8 cellular contexts compared by ENCODE assay signal in the genomic region with DNA sequence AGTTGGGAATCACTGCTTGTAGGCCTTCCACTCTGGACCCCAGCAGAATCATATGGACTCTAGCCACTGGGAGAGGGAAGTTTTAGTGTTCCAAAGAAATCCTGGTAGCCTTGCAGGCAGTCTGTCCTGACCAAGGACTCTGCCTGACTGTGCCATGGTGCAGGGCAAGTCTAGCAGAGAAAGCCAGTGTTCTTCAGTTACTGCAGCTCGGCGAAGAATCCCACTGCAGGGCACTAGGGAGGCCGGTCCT. TPM values are rescaled to one million over a fixed set of nuclear protein-coding genes. Genes with fewer than 3 reads are reported as not detected.
A peak's percentile ranks its signal among the peaks of the same experiment; 100 is the strongest.
DNase-seq lines count a peak whose midpoint lies in the region; ATAC-seq and TF ChIP-seq lines count a peak whose summit lies in the region.

No MANE protein-coding gene starts in this region.

- no peaks in the 10 kb centered on the region for H3K27me3 ChIP-seq in adrenal gland
- H3K27me3 ChIP-seq in layer of hippocampus (ENCODE audit: control insufficient read depth, insufficient read depth, low read length): no peaks in the 10 kb centered on the region
- no peaks in the 10 kb centered on the region for H3K27me3 ChIP-seq in thymus (ENCODE audit: control insufficient read depth, insufficient read depth)

- H3K4me1 ChIP-seq in adrenal gland (replicated peaks in 1 of 2): peaks cover 23 to 34% of the 10 kb centered on the region in 2 donors
- peaks cover 22% of the 10 kb centered on the region for H3K4me1 ChIP-seq in thymus (ENCODE audit: control insufficient read depth, insufficient read depth, low read length)

- intact Hi-C loops in adrenal gland (cut with DNase I): no loop called here

- H3K27ac ChIP-seq in adrenal gland: peak overlapping the region; percentile 41 to 90 (median 76)
- peak overlapping the region; percentile 84 for H3K27ac ChIP-seq in layer of hippocampus (ENCODE audit: low read depth, low read length)
- peak overlapping the region; percentile 77 for H3K27ac ChIP-seq in thymus (ENCODE audit: low read depth)

- H3K4me3 ChIP-seq in AG04449 (ENCODE audit: low read depth, low read length) (peak overlapping the region; percentile 74), adrenal gland (peak overlapping the region in 1 of 4 donors; percentile 57), thymus (ENCODE audit: low read length) (peak overlapping the region; percentile 60)

- DNase-seq in AG04449 (ENCODE audit: low read depth, low spot score) (no peak), adrenal gland (peak in 1 of 7 donors; percentile 59), OCI-M1 (lab: John Stamatoyannopoulos, UW) (no peak), NCI-H2081 (lab: John Stamatoyannopoulos, UW) (no peak), NCI-H1930 (lab: John Stamatoyannopoulos, UW) (no peak)

- H3K9me3 ChIP-seq in adrenal gland (replicated peaks in 1 of 3) (no peaks in the 10 kb centered on the region), thymus (ENCODE audit: control insufficient read depth) (no peaks in the 10 kb centered on the region)

- ATAC-seq in HG02623 (IDR thresholded peaks at IDR 0.05; ENCODE audit: unreplicated experiment): peak; percentile 4

- 0 to 3% (median 1%) methylated on average over 2 to 3 of the region's 3 CpGs for WGBS in adrenal gland, 4 donors
- 14% methylated on average over 3 of the region's 3 CpGs for WGBS in thymus

- no peak for TF ChIP-seq POLR2A in adrenal gland (IDR thresholded peaks at IDR 0.05)

- POLR2A ChIA-PET in AG04449 (lab: Yijun Ruan, JAX): no interaction called here

- no peak for TF ChIP-seq CTCF in AG04449 (IDR thresholded peaks at IDR 0.05; ENCODE audit: insufficient read depth, low read length, missing control alignments)
- TF ChIP-seq CTCF in adrenal gland (IDR thresholded peaks at IDR 0.05): no peak

- H3K36me3 ChIP-seq in adrenal gland (replicated peaks in 1 of 2) (peaks cover 0 to under 1% of the 10 kb centered on the region in 2 donors), thymus (ENCODE audit: control insufficient read depth, insufficient read depth) (no peaks in the 10 kb centered on the region)

- CTCF ChIA-PET in AG04449 (lab: Yijun Ruan, JAX): interaction anchor here (0.8 to 3.5 kb wide), 5 partner anchors 11 to 696 kb away, joined by 3 to 14 read pairs (median 6); partner anchors contain the start of gene MATR3

RNA-seq across cellular contexts. Expression of gene MATR3, which starts 20.3 kb away (rescaled TPM):
- total RNA-seq in adrenal gland: 100 to 1,000 TPM; 145 to 258 (median 176) TPM
- polyA plus RNA-seq in adrenal gland (100 to 1,000 TPM in 2 of 3 donors, 10 to 100 TPM in 1; 99.4 to 321 (median 123) TPM), thymus (253 TPM)
